In genomic region chr2:190979906-190980629, GRCh38 we compare ENCODE assay signal across 8 cellular contexts. TPM values are rescaled to one million over a fixed set of nuclear protein-coding genes. Genes with fewer than 3 reads are reported as not detected.
DNase-seq lines count a peak whose midpoint lies in the region; ATAC-seq and TF ChIP-seq lines count a peak whose summit lies in the region.

No MANE protein-coding gene starts in this region.

- DNase-seq in CD8-positive, alpha-beta memory T cell = no peak
- DNase-seq in NCI-H2081 (lab: John Stamatoyannopoulos, UW) = peak; percentile 63 to 88
- peak; percentile 49 for DNase-seq in colonic mucosa
- DNase-seq in naive thymus-derived CD8-positive, alpha-beta T cell = no peak
- no peak for DNase-seq in cerebellar nuclear complex (lab: John Stamatoyannopoulos, UW)
- no peak for DNase-seq in retina
- no peak for DNase-seq in DMS 273 treated with DMSO at 0.1 percent for 48 hours (lab: John Stamatoyannopoulos, UW)

- no peak overlapping the region for H3K9ac ChIP-seq in colonic mucosa (ENCODE audit: low read depth in 2 of 2, low read length in 2 of 2)

- no peaks in the 10 kb centered on the region for H3K9me3 Mint-ChIP-seq in CD8-positive, alpha-beta memory T cell
- H3K9me3 Mint-ChIP-seq in naive thymus-derived CD8-positive, alpha-beta T cell = no peaks in the 10 kb centered on the region

- H3K4me1 Mint-ChIP-seq in CD8-positive, alpha-beta memory T cell = peaks cover 12 to 23% (median 12%) of the 10 kb centered on the region in 3 donors
- H3K4me1 Mint-ChIP-seq in naive thymus-derived CD8-positive, alpha-beta T cell = peaks cover 20 to 66% (median 45%) of the 10 kb centered on the region in 4 donors

- H3K36me3 ChIP-seq in CD8-positive, alpha-beta memory T cell (ENCODE audit: insufficient read depth, low read length) = peaks cover 98% of the 10 kb centered on the region
- H3K36me3 ChIP-seq in colonic mucosa = peaks cover 69% of the 10 kb centered on the region

- no peak for TF ChIP-seq CTCF in colonic mucosa (IDR thresholded peaks at IDR 0.05)

- H3K4me3 ChIP-seq in CD8-positive, alpha-beta memory T cell (ENCODE audit: low read length) = no peak overlapping the region
- H3K4me3 ChIP-seq in colonic mucosa = no peak overlapping the region

- no peaks in the 10 kb centered on the region for H3K27me3 ChIP-seq in CD8-positive, alpha-beta memory T cell (ENCODE audit: insufficient read depth, low read length, poor library complexity, severe bottlenecking)
- no peaks in the 10 kb centered on the region for H3K27me3 ChIP-seq in colonic mucosa

- H3K9me3 ChIP-seq in CD8-positive, alpha-beta memory T cell (ENCODE audit: low read length) = no peaks in the 10 kb centered on the region
- H3K9me3 ChIP-seq in colonic mucosa = no peaks in the 10 kb centered on the region

- ATAC-seq in naive thymus-derived CD8-positive, alpha-beta T cell = peak in 1 of 2 donors; percentile 45
- ATAC-seq in GM21526 (IDR thresholded peaks at IDR 0.05; ENCODE audit: low FRiP score, unreplicated experiment) = no peak

- H3K4me1 ChIP-seq in CD8-positive, alpha-beta memory T cell (ENCODE audit: insufficient read depth, low read length) = peaks cover 20% of the 10 kb centered on the region
- H3K4me1 ChIP-seq in colonic mucosa = no peaks in the 10 kb centered on the region

- H3K27me3 Mint-ChIP-seq in CD8-positive, alpha-beta memory T cell = no peaks in the 10 kb centered on the region
- no peaks in the 10 kb centered on the region for H3K27me3 Mint-ChIP-seq in naive thymus-derived CD8-positive, alpha-beta T cell

- H3K27ac ChIP-seq in CD8-positive, alpha-beta memory T cell (ENCODE audit: low read depth, low read length) = no peak overlapping the region
- peak overlapping the region; percentile 17 for H3K27ac ChIP-seq in colonic mucosa

- no peak overlapping the region for H3K4me3 Mint-ChIP-seq in CD8-positive, alpha-beta memory T cell
- H3K4me3 Mint-ChIP-seq in naive thymus-derived CD8-positive, alpha-beta T cell = peak overlapping the region in 9 of 10 donors; percentile 20 to 73 (median 38)

- CTCF ChIA-PET in CD8-positive, alpha-beta memory T cell (lab: Charles Lee) = interaction anchor here (0.8 to 2.9 kb wide), 2 partner anchors 14 to 130 kb away, joined by 3 to 8 read pairs; no protein-coding TSS in a partner anchor

- intact Hi-C loops in colonic mucosa (cut with DNase I) = no loop called here

- peaks cover 22 to 98% (median 50%) of the 10 kb centered on the region in 3 donors for H3K36me3 Mint-ChIP-seq in CD8-positive, alpha-beta memory T cell
- peaks cover 32 to 95% (median 71%) of the 10 kb centered on the region in 3 donors for H3K36me3 Mint-ChIP-seq in naive thymus-derived CD8-positive, alpha-beta T cell

- POLR2A ChIA-PET in CD8-positive, alpha-beta memory T cell (lab: Charles Lee) = no interaction called here
- POLR2A ChIA-PET in naive thymus-derived CD8-positive, alpha-beta T cell (lab: Charles Lee) = interaction anchor here (0.9 to 1.4 kb wide), 3 partner anchors 9 to 100 kb away, joined by 3 to 8 read pairs (median 5); no protein-coding TSS in a partner anchor

- H3K27ac Mint-ChIP-seq in CD8-positive, alpha-beta memory T cell = peak overlapping the region; percentile 17 to 92 (median 52)
- H3K27ac Mint-ChIP-seq in naive thymus-derived CD8-positive, alpha-beta T cell = peak overlapping the region; percentile 73 to 96 (median 92)

RNA-seq across cellular contexts. Expression of gene STAT1, which starts 33.9 kb away (rescaled TPM):
- 100 to 1,000 TPM; 142 to 145 TPM for total RNA-seq in CD8-positive, alpha-beta memory T cell
- polyA plus RNA-seq in CD8-positive, alpha-beta memory T cell = 173 TPM
- 10 to 100 TPM; 52.7 to 58.3 TPM for total RNA-seq in colonic mucosa
- total RNA-seq in naive thymus-derived CD8-positive, alpha-beta T cell = 10 to 100 TPM; 62.8 to 74.9 TPM
- 100 to 1,000 TPM; 154 to 231 (median 217) TPM for polyA plus RNA-seq in naive thymus-derived CD8-positive, alpha-beta T cell

Comparison
In these comparisons a context has a peak if more than half of its experiments do, and no peak if none do; other contexts are left out.
1. DNase-seq: peak in NCI-H2081 (2 of 2) and colonic mucosa (single experiment); none in CD8-positive, alpha-beta memory T cell (0 of 5), naive thymus-derived CD8-positive, alpha-beta T cell (0 of 10), cerebellar nuclear complex (0 of 2), retina (single experiment) and DMS 273 treated with DMSO at 0.1 percent for 48 hours (single experiment).
2. H3K4me3 Mint-ChIP-seq: peak in naive thymus-derived CD8-positive, alpha-beta T cell (9 of 10); none in CD8-positive, alpha-beta memory T cell (0 of 7).